8 cellular contexts compared by ENCODE assay signal in genomic region chr22:30356392-30357230, GRCh38. TPM values are rescaled to one million over a fixed set of nuclear protein-coding genes. Genes with fewer than 3 reads are reported as not detected.
DNase-seq lines count a peak whose midpoint lies in the region; ATAC-seq, FAIRE-seq and TF ChIP-seq lines count a peak whose summit lies in the region.

Gene CCDC157 (plus strand): TSS chr22:30357007. CDS start chr22:30366001, 8,994 bp downstream.
Gene SF3A1 (minus strand): TSS chr22:30356894. CDS start chr22:30356792, 102 bp downstream.

- dilution Hi-C loops in keratinocyte (cut with MboI; ENCODE audit: extremely low pct_ligation_motif_present, low sequenced_read_pairs): no loop called here

- FAIRE-seq in keratinocyte (lab: Jason Lieb, UNC): no peak

- no peaks in the 10 kb centered on the region for H3K9me3 ChIP-seq in keratinocyte (ENCODE audit: control insufficient read depth, low read depth, low read length)

- H3K36me3 Mint-ChIP-seq in central memory CD8-positive, alpha-beta T cell (ENCODE audit: insufficient read depth): peaks cover 23% of the 10 kb centered on the region

- DNase-seq in AG10803 (ENCODE audit: low read depth) (peak; percentile 89), NCI-H345 (lab: John Stamatoyannopoulos, UW) (peak; percentile 86), keratinocyte (ENCODE audit: low read depth, low spot score) (peak; percentile 30)
- DNase-seq in central memory CD8-positive, alpha-beta T cell (ENCODE audit: low spot score in 2 of 2): peak; percentile 78 to 80
- DNase-seq in stimulated activated CD4-positive, alpha-beta T cell treated with anti-CD3 and anti-CD28 coated beads, Interleukin-12 subunit alpha, Interleukin-12 subunit beta, amount 100 ng/mL, for 4 hours: peak; percentile 83

- peak within 1 kb of the TSS; percentile 95 for H3K4me3 Mint-ChIP-seq in central memory CD8-positive, alpha-beta T cell

- peak within 1 kb of the TSS; percentile 95 for H3K4me2 ChIP-seq in keratinocyte (ENCODE audit: control insufficient read depth, extremely low read depth, insufficient read depth, low read depth, low read length)

- no peaks in the 10 kb centered on the region for H3K27me3 ChIP-seq in keratinocyte (ENCODE audit: control insufficient read depth, extremely low read depth, insufficient read depth, low read length)

- TF ChIP-seq CTCF in AG10803 (conservative IDR thresholded peaks at IDR 0.05; ENCODE audit: low read length) (no peak), keratinocyte (optimal IDR thresholded peaks at IDR 0.05 in 1 of 3, IDR thresholded peaks at IDR 0.05 in 1 of 3, conservative IDR thresholded peaks at IDR 0.05 in 1 of 3; ENCODE audit: extremely low read depth in 1 of 3, insufficient read depth in 2 of 3, low read length in 3 of 3) (no peak)

- peak within 1 kb of the TSS; percentile 97 for H2AFZ ChIP-seq in keratinocyte (ENCODE audit: control insufficient read depth, low read length)

- H3K4me3 ChIP-seq in AG10803 (ENCODE audit: low read length) (peak within 1 kb of the TSS; percentile 72), keratinocyte (ENCODE audit: control insufficient read depth in 2 of 3, extremely low read depth in 1 of 3, insufficient read depth in 2 of 3, low read depth in 1 of 3, low read length in 3 of 3) (peak within 1 kb of the TSS; percentile 91 to 99 (median 95))

- H3K27ac ChIP-seq in keratinocyte (ENCODE audit: control insufficient read depth, insufficient read depth, low read length): peak within 1 kb of the TSS; percentile 91

- H3K4me1 ChIP-seq in keratinocyte (ENCODE audit: control insufficient read depth, extremely low read depth, insufficient read depth, low read length): peaks cover 18% of the 10 kb centered on the region

- peaks cover 5% of the 10 kb centered on the region for H3K9me1 ChIP-seq in keratinocyte (ENCODE audit: control insufficient read depth, extremely low read depth, insufficient read depth, low read length)

- H3K27me3 Mint-ChIP-seq in central memory CD8-positive, alpha-beta T cell: no peaks in the 10 kb centered on the region

- peaks cover 6 to 21% of the 10 kb centered on the region in 2 experiments for H3K36me3 ChIP-seq in keratinocyte (ENCODE audit: control insufficient read depth in 2 of 2, extremely low read depth in 1 of 2, insufficient read depth in 2 of 2, low read length in 2 of 2)

- H3K79me2 ChIP-seq in keratinocyte (ENCODE audit: control insufficient read depth, insufficient read depth, low read length): peaks cover 46% of the 10 kb centered on the region

- no peaks in the 10 kb centered on the region for H3K9me3 Mint-ChIP-seq in central memory CD8-positive, alpha-beta T cell

- ATAC-seq in GM19023 (IDR thresholded peaks at IDR 0.05; ENCODE audit: unreplicated experiment): peak; percentile 89
- peak; percentile 92 for ATAC-seq in HG03175 (IDR thresholded peaks at IDR 0.05; ENCODE audit: unreplicated experiment)
- ATAC-seq in activated CD4-positive, CD25-positive, alpha-beta regulatory T cell treated with anti-CD3 and anti-CD28 coated beads, Interleukin-2, amount 50 U/mL, for 24 hours: peak; percentile 96
- peak; percentile 91 for ATAC-seq in central memory CD8-positive, alpha-beta T cell (replicated peaks; ENCODE audit: extremely low read depth, poor library complexity, severe bottlenecking)

- H4K20me1 ChIP-seq in keratinocyte (ENCODE audit: control insufficient read depth, extremely low read depth, insufficient read depth, low read length): peaks cover 8% of the 10 kb centered on the region

- peak within 1 kb of the TSS; percentile 97 for H3K27ac Mint-ChIP-seq in central memory CD8-positive, alpha-beta T cell (ENCODE audit: low read depth)

- peaks cover 41% of the 10 kb centered on the region for H3K4me1 Mint-ChIP-seq in central memory CD8-positive, alpha-beta T cell

- H3K9ac ChIP-seq in keratinocyte (ENCODE audit: control insufficient read depth, extremely low read depth, insufficient read depth, low read length): peak within 1 kb of the TSS; percentile 93

RNA-seq across cellular contexts. Expression of gene CCDC157, which starts in this region (rescaled TPM):
- polyA plus RNA-seq in keratinocyte: 1.3 to 2.2 TPM (median 1.6 TPM) in 3 replicates
- polyA plus RNA-seq in keratinocyte (2011; ENCODE audit: low read depth): 0.94 TPM
- polyA plus RNA-seq in keratinocyte (2011; cell fraction: cytosol; rRNA removed): 0.94 and 1.6 TPM in 2 replicates
- polyA plus RNA-seq in keratinocyte (2011; cell fraction: nucleus; rRNA removed): 1.4 and 1.9 TPM in 2 replicates
- 0.49 and 1.6 TPM in 2 replicates for polyA plus RNA-seq in keratinocyte (2012; ENCODE audit: low replicate concordance)
- 0.74 to 1.8 TPM (median 0.92 TPM) in 3 replicates for polyA minus RNA-seq in keratinocyte
- 1.2 TPM for polyA minus RNA-seq in keratinocyte (2011; cell fraction: cytosol; rRNA and poly(A)+ RNA removed)
- 0.63 and 1.8 TPM in 2 replicates for polyA minus RNA-seq in keratinocyte (2011; cell fraction: nucleus; rRNA and poly(A)+ RNA removed)

RNA-seq across cellular contexts. Expression of gene SF3A1, which starts in this region (rescaled TPM):
- 17.9 to 63.6 TPM (median 34.2 TPM) in 3 replicates for polyA plus RNA-seq in keratinocyte
- polyA plus RNA-seq in keratinocyte (2011; ENCODE audit: low read depth): 62.3 TPM
- 30.3 and 56.2 TPM in 2 replicates for polyA plus RNA-seq in keratinocyte (2011; cell fraction: cytosol; rRNA removed)
- polyA plus RNA-seq in keratinocyte (2011; cell fraction: nucleus; rRNA removed): 59.8 and 62.1 TPM in 2 replicates
- 35.8 and 77.0 TPM in 2 replicates for polyA plus RNA-seq in keratinocyte (2012; ENCODE audit: low replicate concordance)
- polyA minus RNA-seq in keratinocyte: 34.8 to 565 TPM (median 64.1 TPM) in 3 replicates
- 120 TPM for polyA minus RNA-seq in keratinocyte (2011; cell fraction: cytosol; rRNA and poly(A)+ RNA removed)
- 45.7 and 82.6 TPM in 2 replicates for polyA minus RNA-seq in keratinocyte (2011; cell fraction: nucleus; rRNA and poly(A)+ RNA removed)

Comparison
In these comparisons a context has a peak if more than half of its experiments do, and no peak if none do; other contexts are left out.
1. Peak in every context shown above with its lines: DNase-seq, ATAC-seq, H3K4me3 ChIP-seq and H3K27ac ChIP-seq.
2. DNase-seq: peak in every context shown above with its lines; median percentile 89 in AG10803; 86 in NCI-H345; 83 in stimulated activated CD4-positive, alpha-beta T cell treated with anti-CD3 and anti-CD28 coated beads, Interleukin-12 subunit alpha, Interleukin-12 subunit beta, amount 100 ng/mL, for 4 hours; 79 in central memory CD8-positive, alpha-beta T cell; 30 in keratinocyte.